ENCODE assay signal across 31 cellular contexts in the genomic region with DNA sequence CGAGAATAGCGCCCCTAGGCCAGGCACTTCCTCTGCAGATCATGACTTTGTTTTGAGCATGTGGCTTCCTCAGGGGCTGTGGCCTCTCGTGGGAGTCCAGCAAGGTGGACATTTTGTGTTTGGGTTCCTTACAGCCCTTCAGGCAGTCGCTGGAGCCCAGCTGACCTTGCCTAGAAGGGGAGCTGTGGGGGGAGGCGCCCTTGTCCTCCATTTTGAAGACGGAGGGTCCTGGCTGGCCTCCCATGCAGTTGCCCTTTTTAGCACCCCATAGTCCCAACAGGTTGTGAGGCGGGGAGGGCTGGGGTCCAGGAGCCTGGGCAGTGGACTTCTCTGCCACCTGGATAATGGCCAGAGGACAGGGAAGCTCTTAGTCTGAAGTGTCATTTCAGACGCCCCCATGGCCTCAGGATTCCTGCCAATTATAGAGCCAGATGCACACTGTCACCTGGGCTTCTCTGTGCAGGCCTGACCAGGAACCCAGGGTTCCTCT. TPM values are rescaled to one million over a fixed set of nuclear protein-coding genes. Genes with fewer than 3 reads are reported as not detected.
"Had no signal": no experiment of that assay in that cellular context is flagged by ENCODE, and none has a peak within 500 bp of the region (broad histone marks: within the 10 kb centered on the region; RNA-seq: fewer than 3 reads in every experiment).

No MANE protein-coding gene starts in this region.

- H3K9me3 ChIP-seq: ascending aorta, esophagus muscularis mucosa, gastrocnemius medialis had no signal

- FAIRE-seq: colon had no signal

- DNase-seq: activated CD4-positive, alpha-beta memory T cell treated with anti-CD3 and anti-CD28 coated beads, Interleukin-2, amount 10 ng/mL, durations not matched to agents 7 days and 5 days; activated CD4-positive, alpha-beta T cell treated with anti-CD3 and anti-CD28 coated beads for 36 hours; activated CD4-positive, alpha-beta T cell treated with anti-CD3 and anti-CD28 coated beads, Interleukin-2, amount 10 ng/mL, durations not matched to agents 7 days and 5 days; activated CD4-positive, alpha-beta T cell treated with anti-CD3 and anti-CD28 coated beads, Interleukin-2, amount 50 U/mL, for 4 hours; activated CD4-positive, CD25-positive, alpha-beta regulatory T cell; activated CD4-positive, CD25-positive, alpha-beta regulatory T cell treated with anti-CD3 and anti-CD28 coated beads, Interleukin-2, amount 50 U/mL, for 72 hours; activated CD8-positive, alpha-beta memory T cell treated with anti-CD3 and anti-CD28 coated beads, Interleukin-2, amount 50 U/mL, for 48 hours; activated gamma-delta T cell; activated naive CD4-positive, alpha-beta T cell; activated naive CD4-positive, alpha-beta T cell treated with anti-CD3 and anti-CD28 coated beads, Interleukin-2, amount 10 ng/mL, durations not matched to agents 7 days and 5 days; activated naive CD8-positive, alpha-beta T cell treated with anti-CD3 and anti-CD28 coated beads, Interleukin-2, amount 10 ng/mL, durations not matched to agents 7 days and 5 days; activated T-cell treated with anti-CD3 and anti-CD28 coated beads for 4 hours; activated T-cell treated with anti-CD3 and anti-CD28 coated beads, Interleukin-2, amount 50 U/mL, for 24 hours; activated T-cell treated with anti-CD3 and anti-CD28 coated beads, Interleukin-2, amount 50 U/mL, for 72 hours; caudate nucleus; cortex of kidney; dermis blood vessel endothelial cell; effector CD4-positive, alpha-beta T cell; effector memory CD8-positive, alpha-beta T cell; erythroblast; foreskin keratinocyte; gastrocnemius medialis; glutamatergic neuron; T-helper 2 cell had no signal

- H3K27ac ChIP-seq: ascending aorta, esophagus muscularis mucosa, foreskin keratinocyte, gastrocnemius medialis had no signal

- ATAC-seq: activated CD4-positive, alpha-beta T cell treated with anti-CD3 and anti-CD28 coated beads for 36 hours; activated naive CD4-positive, alpha-beta T cell treated with anti-CD3 and anti-CD28 coated beads, Interleukin-2, amount 50 U/mL, for 72 hours; activated T-cell treated with anti-CD3 and anti-CD28 coated beads, Interleukin-2, amount 50 U/mL, for 72 hours; effector memory CD8-positive, alpha-beta T cell; foreskin keratinocyte; gastrocnemius medialis had no signal

- H3K4me3 ChIP-seq: ascending aorta, esophagus muscularis mucosa, gastrocnemius medialis had no signal

- H3K27me3 ChIP-seq: ascending aorta had no signal

- H3K36me3 ChIP-seq: ascending aorta, esophagus muscularis mucosa, gastrocnemius medialis had no signal

RNA-seq across cellular contexts. Expression of gene SOST, which starts 1.4 kb away (rescaled TPM):
- total RNA-seq: activated CD4-positive, alpha-beta memory T cell treated with anti-CD3 and anti-CD28 coated beads, Interleukin-2, amount 10 ng/mL, durations not matched to agents 7 days and 5 days; activated CD4-positive, alpha-beta T cell treated with anti-CD3 and anti-CD28 coated beads for 36 hours; activated CD4-positive, alpha-beta T cell treated with anti-CD3 and anti-CD28 coated beads, Interleukin-2, amount 10 ng/mL, durations not matched to agents 7 days and 5 days; activated naive CD4-positive, alpha-beta T cell treated with anti-CD3 and anti-CD28 coated beads, Interleukin-2, amount 50 U/mL, for 72 hours; activated naive CD8-positive, alpha-beta T cell treated with anti-CD3 and anti-CD28 coated beads, Interleukin-2, amount 10 ng/mL, durations not matched to agents 7 days and 5 days; activated T-cell treated with anti-CD3 and anti-CD28 coated beads, Interleukin-2, amount 50 U/mL, for 72 hours; bronchial epithelial cell; chondrocyte; dermis blood vessel endothelial cell; esophagus muscularis mucosa; foreskin keratinocyte; gastrocnemius medialis; T-helper 1 cell treated with Interleukin-12 subunit alpha and Interleukin-12 subunit beta and Interleukin-4 antibody, amounts not matched to agents 30 ng/mL and 1 ng/mL, for 36 hours had no signal

RNA-seq across cellular contexts. Expression of gene CFAP97D1, which starts 23.0 kb away (rescaled TPM):
- total RNA-seq: activated CD4-positive, alpha-beta memory T cell treated with anti-CD3 and anti-CD28 coated beads, Interleukin-2, amount 10 ng/mL, durations not matched to agents 7 days and 5 days; activated CD4-positive, alpha-beta T cell treated with anti-CD3 and anti-CD28 coated beads for 36 hours; activated CD4-positive, alpha-beta T cell treated with anti-CD3 and anti-CD28 coated beads, Interleukin-2, amount 10 ng/mL, durations not matched to agents 7 days and 5 days; activated naive CD4-positive, alpha-beta T cell treated with anti-CD3 and anti-CD28 coated beads, Interleukin-2, amount 50 U/mL, for 72 hours; activated naive CD8-positive, alpha-beta T cell treated with anti-CD3 and anti-CD28 coated beads, Interleukin-2, amount 10 ng/mL, durations not matched to agents 7 days and 5 days; activated T-cell treated with anti-CD3 and anti-CD28 coated beads, Interleukin-2, amount 50 U/mL, for 72 hours; ascending aorta; bronchial epithelial cell; chondrocyte; dermis blood vessel endothelial cell; foreskin keratinocyte; gastrocnemius medialis; T-helper 1 cell treated with Interleukin-12 subunit alpha and Interleukin-12 subunit beta and Interleukin-4 antibody, amounts not matched to agents 30 ng/mL and 1 ng/mL, for 36 hours had no signal
- polyA plus RNA-seq: foreskin keratinocyte had no signal
